12 cellular contexts compared by ENCODE assay signal in the genomic region with DNA sequence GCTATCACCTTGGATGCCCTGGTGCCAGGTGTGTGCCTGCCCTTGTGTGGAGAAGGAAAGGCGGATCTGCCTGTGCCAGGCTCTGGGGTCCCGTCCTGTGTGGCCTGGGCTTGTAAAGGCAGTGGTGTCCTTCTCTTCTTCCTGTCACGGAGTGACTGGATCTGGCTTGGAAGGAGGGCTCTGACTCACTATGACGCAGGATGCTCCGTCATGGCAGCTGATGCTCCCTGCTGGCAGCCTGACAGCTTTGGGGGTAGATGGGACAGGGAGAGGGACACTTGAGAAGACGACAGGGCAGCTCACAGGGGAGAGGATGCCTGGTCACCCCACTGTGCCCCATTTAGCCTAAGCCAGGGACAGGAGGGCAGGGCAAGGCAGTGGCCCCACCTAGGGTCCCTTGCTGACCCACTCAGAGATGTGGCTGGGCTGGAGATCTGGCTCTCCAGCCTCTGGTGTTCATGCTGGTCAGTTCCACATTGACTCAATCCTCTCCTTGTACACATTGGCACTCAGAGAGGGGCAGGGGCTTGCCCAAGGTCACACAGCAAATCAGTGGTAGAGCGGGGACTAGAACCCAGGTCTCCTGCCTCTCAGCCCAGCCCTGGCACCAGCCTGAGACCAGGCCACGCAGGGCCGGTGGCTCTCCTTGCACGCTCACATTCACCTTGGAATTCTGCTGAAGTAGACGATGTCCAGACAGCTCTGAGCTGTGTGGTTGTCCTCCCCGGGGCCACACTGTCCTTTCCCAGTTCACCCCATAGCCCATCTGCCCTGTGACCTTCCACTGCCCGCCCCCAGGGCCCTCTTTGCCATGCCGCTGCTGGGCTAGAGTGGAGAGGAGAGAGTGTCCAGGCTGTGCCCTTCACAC. TPM values are rescaled to one million over a fixed set of nuclear protein-coding genes. Genes with fewer than 3 reads are reported as not detected.
DNase-seq lines count a peak whose midpoint lies in the region; ATAC-seq, FAIRE-seq and TF ChIP-seq lines count a peak whose summit lies in the region.
"Had no signal": no experiment of that assay in that cellular context is flagged by ENCODE, and none has a peak within 500 bp of the region (broad histone marks: within the 10 kb centered on the region; RNA-seq: fewer than 3 reads in every experiment).

No MANE protein-coding gene starts in this region.

- no peak overlapping the region for H3K27ac Mint-ChIP-seq in naive thymus-derived CD4-positive, alpha-beta T cell

- peak; percentile 27 for FAIRE-seq in urothelium cell line (lab: Jason Lieb, UNC)

- CTCF ChIA-PET in naive thymus-derived CD4-positive, alpha-beta T cell (lab: Charles Lee): interaction anchor here (0.5 to 13.1 kb wide), 4 partner anchors 112 to 268 kb away, joined by 3 to 240 read pairs (median 4); no protein-coding TSS in a partner anchor

- H3K27me3 ChIP-seq in naive thymus-derived CD4-positive, alpha-beta T cell (ENCODE audit: control insufficient read depth in 2 of 2, insufficient read depth in 2 of 2, low read length in 2 of 2): peaks cover 0 to 6% of the 10 kb centered on the region in 2 donors

- H3K27me3 Mint-ChIP-seq in naive thymus-derived CD4-positive, alpha-beta T cell: peaks cover 5 to 34% (median 10%) of the 10 kb centered on the region in 5 donors

- H3K9me3 ChIP-seq in naive thymus-derived CD4-positive, alpha-beta T cell (ENCODE audit: control insufficient read depth in 2 of 3, low read length in 3 of 3): no peaks in the 10 kb centered on the region

- intact Hi-C loops in left cardiac atrium (cut with DNase I): loop anchor here in 1 of 2 donors (5.0 kb wide), 1 partner anchor 286 kb away; no protein-coding TSS in a partner anchor
- intact Hi-C loops in left ventricle myocardium superior (cut with micrococcal nuclease): loop anchor here (10.0 kb wide), 1 partner anchor 289 kb away; a partner anchor contains a TSS
- intact Hi-C loops in naive thymus-derived CD4-positive, alpha-beta T cell (cut with micrococcal nuclease): loop anchor here in 1 of 2 donors (5.0 kb wide), 1 partner anchor 291 kb away; a partner anchor contains a TSS

- ATAC-seq in left cardiac atrium (peak in 1 of 2 donors; percentile 46), left ventricle myocardium superior (no peak), HG03095 (IDR thresholded peaks at IDR 0.05; ENCODE audit: unreplicated experiment) (no peak)
- ATAC-seq in naive thymus-derived CD4-positive, alpha-beta T cell: no peak
- ATAC-seq: effector memory CD8-positive, alpha-beta T cell had no signal

- POLR2A ChIA-PET in naive thymus-derived CD4-positive, alpha-beta T cell (lab: Charles Lee): no interaction called here

- TF ChIP-seq CTCF in foreskin fibroblast (IDR thresholded peaks at IDR 0.05; ENCODE audit: low read depth, low read length): no peak

- H3K4me3 ChIP-seq in foreskin fibroblast (ENCODE audit: low read depth in 1 of 2, low read length in 2 of 2): no peak overlapping the region
- H3K4me3 ChIP-seq in naive thymus-derived CD4-positive, alpha-beta T cell (ENCODE audit: low read length): no peak overlapping the region
- H3K4me3 ChIP-seq: SK-N-MC had no signal

- H3K4me3 Mint-ChIP-seq in naive thymus-derived CD4-positive, alpha-beta T cell: no peak overlapping the region
- H3K4me3 Mint-ChIP-seq: effector memory CD8-positive, alpha-beta T cell; naive B cell had no signal

- H3K27ac ChIP-seq in naive thymus-derived CD4-positive, alpha-beta T cell (ENCODE audit: low read depth, low read length): no peak overlapping the region
- H3K27ac ChIP-seq: SK-N-MC had no signal

- peaks cover 14 to 20% (median 15%) of the 10 kb centered on the region in 7 donors for H3K4me1 Mint-ChIP-seq in naive thymus-derived CD4-positive, alpha-beta T cell

- peaks cover 6 to 11% of the 10 kb centered on the region in 2 donors for H3K4me1 ChIP-seq in naive thymus-derived CD4-positive, alpha-beta T cell (ENCODE audit: control insufficient read depth in 2 of 2, insufficient read depth in 2 of 2, low read length in 2 of 2)

- peaks cover 0 to 3% (median 0%) of the 10 kb centered on the region in 11 donors for H3K9me3 Mint-ChIP-seq in naive thymus-derived CD4-positive, alpha-beta T cell
- H3K9me3 Mint-ChIP-seq: effector memory CD8-positive, alpha-beta T cell had no signal

- H3K36me3 Mint-ChIP-seq in naive thymus-derived CD4-positive, alpha-beta T cell: peaks cover 0 to 2% (median 0%) of the 10 kb centered on the region in 5 donors
- H3K36me3 Mint-ChIP-seq: naive B cell had no signal

- H3K36me3 ChIP-seq in naive thymus-derived CD4-positive, alpha-beta T cell (ENCODE audit: control insufficient read depth in 2 of 3, insufficient read depth in 3 of 3, low read length in 3 of 3): no peaks in the 10 kb centered on the region

- DNase-seq in left cardiac atrium (peak; percentile 80), left ventricle myocardium superior (no peak), T1000 (lab: John Stamatoyannopoulos, UW) (peak; percentile 80), foreskin fibroblast (peak; percentile 95 to 97), urothelium cell line (ENCODE audit: low spot score) (peak; percentile 63), retina (no peak)
- DNase-seq in naive thymus-derived CD4-positive, alpha-beta T cell: no peak
- DNase-seq: activated T-cell treated with anti-CD3 and anti-CD28 coated beads for 4 hours; effector memory CD8-positive, alpha-beta T cell; naive B cell had no signal

RNA-seq across cellular contexts. Expression of a gene that starts 2.8 kb away (rescaled TPM):
- 1 to 10 TPM; 3.2 to 6.5 TPM for total RNA-seq in left cardiac atrium
- total RNA-seq in left ventricle myocardium superior: 3.7 TPM
- total RNA-seq in naive thymus-derived CD4-positive, alpha-beta T cell: 1 to 10 TPM in 1 of 5 experiments, not detected in 4; 1.3 TPM
- not detected for polyA plus RNA-seq in naive thymus-derived CD4-positive, alpha-beta T cell

RNA-seq across cellular contexts. Expression of a gene that starts 32.7 kb away (rescaled TPM):
- total RNA-seq in left cardiac atrium (1 to 10 TPM; 2.2 to 2.5 TPM), left ventricle myocardium superior (2.1 TPM)
- not detected for total RNA-seq in naive thymus-derived CD4-positive, alpha-beta T cell
- polyA plus RNA-seq in naive thymus-derived CD4-positive, alpha-beta T cell: not detected

RNA-seq across cellular contexts. Expression of a gene that starts 54.4 kb away (rescaled TPM):
- under 1 TPM; 0.26 to 0.38 TPM for total RNA-seq in left cardiac atrium
- total RNA-seq in left ventricle myocardium superior: 0.15 TPM
- not detected for total RNA-seq in naive thymus-derived CD4-positive, alpha-beta T cell
- not detected for polyA plus RNA-seq in naive thymus-derived CD4-positive, alpha-beta T cell

RNA-seq across cellular contexts. Expression of a gene that starts 58.4 kb away (rescaled TPM):
- 1,000 to 10,000 TPM; 1,770 to 2,192 TPM for total RNA-seq in left cardiac atrium
- 3,996 TPM for total RNA-seq in left ventricle myocardium superior
- not detected for total RNA-seq in naive thymus-derived CD4-positive, alpha-beta T cell
- not detected for polyA plus RNA-seq in naive thymus-derived CD4-positive, alpha-beta T cell

Comparison
In these comparisons a context has a peak if more than half of its experiments do, and no peak if none do; other contexts are left out.
1. DNase-seq: peak in left cardiac atrium (single experiment), T1000 (single experiment), foreskin fibroblast (2 of 2) and urothelium cell line (single experiment); none in left ventricle myocardium superior (single experiment), retina (single experiment) and naive thymus-derived CD4-positive, alpha-beta T cell (0 of 9).